ENCODE assay signal across 24 cellular contexts in genomic region chr15:85109333-85109732, GRCh38.
DNase-seq lines count a peak whose midpoint lies in the region; ATAC-seq, FAIRE-seq and TF ChIP-seq lines count a peak whose summit lies in the region.
"Had no signal": no experiment of that assay in that cellular context is flagged by ENCODE, and none has a peak within 500 bp of the region (broad histone marks: within the 10 kb centered on the region; RNA-seq: fewer than 3 reads in every experiment).

No MANE protein-coding gene starts in this region.

- no peak overlapping the region for H3K4me2 ChIP-seq in A549

- CTCF ChIA-PET in A549 (lab: Yijun Ruan, JAX) = interaction anchor here (1.1 to 1.5 kb wide), 4 partner anchors 24 to 522 kb away, joined by 3 to 4 read pairs (median 3); no protein-coding TSS in a partner anchor

- DNase-seq in A549 (ENCODE audit: low read depth in 1 of 2, low spot score in 1 of 2) (no peak), substantia nigra (lab: John Stamatoyannopoulos, UW) (no peak), GM19240 (ENCODE audit: insufficient read length, low spot score) (no peak), coronary artery (ENCODE audit: low spot score) (no peak), nephron progenitor cell (no peak)
- DNase-seq: ACHN; C1 segment of cervical spinal cord; Calu3; CD4-positive, alpha-beta memory T cell; COR-L47; DMS53; DMS79 treated with DMSO at 0.1 percent for 48 hours; GF-D8; GOT3; HFFc6 had no signal

- 71% methylated on average over 2 of the region's 2 CpGs for WGBS in A549 (ENCODE audit: missing lambda C conversion rate)

- no peak overlapping the region for H3K4me3 ChIP-seq in A549
- no peak overlapping the region for H3K4me3 ChIP-seq in coronary artery
- H3K4me3 ChIP-seq: HAP-1 had no signal

- POLR2A ChIA-PET in A549 (lab: Yijun Ruan, JAX) = no interaction called here

- no peak overlapping the region for H3K27ac Mint-ChIP-seq in nephron progenitor cell
- H3K27ac Mint-ChIP-seq: CD4-positive, alpha-beta memory T cell; HFFc6 had no signal

- H3K27me3 Mint-ChIP-seq in nephron progenitor cell (ENCODE audit: low read depth, poor library complexity) = peaks cover 3% of the 10 kb centered on the region
- H3K27me3 Mint-ChIP-seq: CD4-positive, alpha-beta memory T cell had no signal

- no peaks in the 10 kb centered on the region for H3K4me1 Mint-ChIP-seq in nephron progenitor cell
- H3K4me1 Mint-ChIP-seq: CD4-positive, alpha-beta memory T cell had no signal

- ATAC-seq in A549 (no peak), HG03342 (IDR thresholded peaks at IDR 0.05; ENCODE audit: unreplicated experiment) (no peak)

- TF ChIP-seq CTCF in A549 (IDR thresholded peaks at IDR 0.05) (no peak), coronary artery (IDR thresholded peaks at IDR 0.05) (no peak), nephron progenitor cell (IDR thresholded peaks at IDR 0.05) (no peak)

- no peaks in the 10 kb centered on the region for H3K36me3 Mint-ChIP-seq in nephron progenitor cell (ENCODE audit: low read depth)

- no peak for TF ChIP-seq EP300 in A549 (IDR thresholded peaks at IDR 0.05)

- peak; percentile 13 for FAIRE-seq in A549 (lab: Jason Lieb, UNC)
- FAIRE-seq: A204.1, GM12891, GM18507, H54 had no signal

- H3K27ac ChIP-seq in A549 = no peak overlapping the region
- peak overlapping the region; percentile 52 for H3K27ac ChIP-seq in angular gyrus (ENCODE audit: low read depth, low read length)
- H3K27ac ChIP-seq in cingulate gyrus (ENCODE audit: low read depth, low read length) = peak overlapping the region; percentile 15
- peak overlapping the region; percentile 72 for H3K27ac ChIP-seq in substantia nigra (ENCODE audit: low read depth, low read length, poor library complexity, severe bottlenecking)
- no peak overlapping the region for H3K27ac ChIP-seq in coronary artery
- H3K27ac ChIP-seq: 22Rv1 had no signal

- no peaks in the 10 kb centered on the region for H3K9me3 Mint-ChIP-seq in nephron progenitor cell
- H3K9me3 Mint-ChIP-seq: CD4-positive, alpha-beta memory T cell; HFFc6 had no signal

- H3K4me3 Mint-ChIP-seq in nephron progenitor cell = no peak overlapping the region
- H3K4me3 Mint-ChIP-seq: CD4-positive, alpha-beta memory T cell; HFFc6 had no signal

- TF ChIP-seq RAD21 in A549 (conservative IDR thresholded peaks at IDR 0.05 in 1 of 2, IDR thresholded peaks at IDR 0.05 in 1 of 2) = no peak

- H3K4me1 ChIP-seq in A549 = no peaks in the 10 kb centered on the region
- H3K4me1 ChIP-seq: HAP-1 had no signal

- TF ChIP-seq POLR2A in A549 (IDR thresholded peaks at IDR 0.05; ENCODE audit: low read length) = no peak

- H3K9me3 ChIP-seq in A549 = no peaks in the 10 kb centered on the region
- H3K9me3 ChIP-seq: HAP-1 had no signal

TF ChIP-seq in A549, 52 proteins besides CTCF, POLR2A, EP300 and RAD21:
- TF ChIP-seq MAFK (IDR thresholded peaks at IDR 0.05; ENCODE audit: partially characterized antibody) (peak; percentile 74), JUNB (IDR thresholded peaks at IDR 0.05) (no peak), FOSL2 (IDR thresholded peaks at IDR 0.05) (no peak), FOSL2 (CRISPR knock-in tag; IDR thresholded peaks at IDR 0.05) (no peak)

Comparison
In these comparisons a context has a peak if more than half of its experiments do, and no peak if none do; other contexts are left out.
1. H3K27ac ChIP-seq: peak in angular gyrus (single experiment), cingulate gyrus (single experiment) and substantia nigra (single experiment); none in A549 (0 of 2) and coronary artery (0 of 2).